ENCODE assay signal across 13 cellular contexts in the genomic region with DNA sequence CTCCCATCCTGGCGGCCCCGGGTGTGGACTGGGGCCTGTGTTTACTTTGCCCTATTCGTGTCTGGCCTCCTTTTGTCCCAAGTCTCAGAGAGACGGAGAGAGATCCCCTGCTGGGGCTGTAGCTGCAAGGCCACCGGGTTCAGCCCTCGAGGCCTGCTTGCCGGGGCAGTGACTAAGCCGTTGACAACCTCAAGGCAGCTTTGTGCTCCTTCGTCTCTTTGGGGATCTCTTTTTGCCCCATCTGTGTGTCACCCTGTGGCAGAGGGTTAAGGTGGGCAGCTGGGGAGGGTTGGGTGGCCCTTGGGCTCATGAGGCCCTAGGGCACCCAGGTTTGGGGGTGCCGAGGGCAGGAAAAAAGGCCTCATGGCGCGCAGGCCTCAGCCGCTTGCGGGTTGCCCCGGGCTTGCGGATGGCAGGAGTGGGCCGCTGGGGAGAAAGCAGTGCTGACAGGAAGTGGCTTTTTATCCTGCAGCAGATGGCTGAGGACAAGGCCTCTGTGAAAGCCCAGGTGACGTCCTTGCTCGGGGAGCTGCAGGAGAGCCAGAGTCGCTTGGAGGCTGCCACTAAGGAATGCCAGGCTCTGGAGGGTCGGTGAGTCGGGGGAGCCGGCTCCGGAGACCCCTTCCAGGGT. TPM values are rescaled to one million over a fixed set of nuclear protein-coding genes. Genes with fewer than 3 reads are reported as not detected.
"Had no signal": no experiment of that assay in that cellular context is flagged by ENCODE, and none has a peak within 500 bp of the region (broad histone marks: within the 10 kb centered on the region; RNA-seq: fewer than 3 reads in every experiment).

No MANE protein-coding gene starts in this region.

RNA-seq across cellular contexts. Expression of gene CTAG1A, which starts 26.8 kb away (rescaled TPM):
- total RNA-seq: activated CD4-positive, alpha-beta T cell treated with anti-CD3 and anti-CD28 coated beads, Interleukin-2, amount 10 ng/mL, durations not matched to agents 7 days and 5 days; activated naive CD8-positive, alpha-beta T cell treated with anti-CD3 and anti-CD28 coated beads for 36 hours; activated T-helper 1 cell treated with anti-CD3 and anti-CD28 coated beads, Interleukin-12 subunit alpha, Interleukin-12 subunit beta, Interleukin-2, Interleukin-4 antibody, amounts not matched to agents 30 ng/mL and 10 ng/mL and 1 ng/mL, durations not matched to agents 14 hours and 24 hours and 36 hours; adrenal gland; astrocyte; body of pancreas; cerebellum; LHCN-M2; NCI-H460; PC-3; Right ventricle myocardium inferior; SK-MEL-5; T-helper 2 cell treated with Interferon-gamma antibody and Interleukin-4, amounts not matched to agents 100 ng/mL and 5 ng/mL, for 36 hours had no signal
